1 cellular context compared by ENCODE assay signal in the genomic region with DNA sequence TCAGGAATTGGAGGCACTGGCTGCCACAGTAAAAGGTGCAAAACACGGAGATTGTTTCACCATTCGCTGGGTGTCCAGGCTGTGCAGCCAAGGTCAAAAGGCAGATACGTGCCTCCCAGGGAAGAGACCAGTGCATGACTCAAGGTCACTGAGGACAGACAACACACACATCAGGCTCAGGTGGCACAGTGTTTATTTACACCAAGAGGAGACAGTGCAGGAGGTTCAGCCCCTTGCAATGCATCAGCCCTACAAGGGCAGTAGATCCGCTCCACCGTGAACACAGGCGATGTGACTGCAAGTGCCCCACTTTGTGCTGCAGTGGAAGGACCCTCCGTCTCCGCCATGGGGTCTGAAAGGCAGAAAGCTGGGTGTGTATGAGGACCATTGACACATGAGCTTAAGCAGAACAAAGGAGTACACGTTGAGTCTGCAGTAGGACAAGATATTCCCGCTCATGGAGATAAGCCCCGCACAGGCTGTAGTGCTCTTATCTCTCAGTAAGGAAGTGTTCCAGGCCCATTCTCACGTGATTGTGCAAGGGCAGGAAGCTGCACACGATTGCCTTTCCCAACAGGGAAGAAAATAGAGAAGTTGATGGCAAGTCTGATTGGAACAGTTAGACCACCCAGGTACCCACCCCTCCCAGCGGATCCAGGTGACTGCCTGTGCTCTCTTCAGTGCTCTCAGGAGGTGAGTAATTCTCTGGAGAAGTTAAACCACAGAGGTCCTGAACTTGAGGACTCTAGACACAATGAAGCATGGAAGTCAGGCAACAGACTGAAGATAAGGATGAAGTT.
TF ChIP-seq lines count a peak whose summit lies in the region.

No MANE protein-coding gene starts in this region.

TF ChIP-seq in HepG2, 621 proteins besides CTCF, POLR2A, EP300 and RAD21 (continued from another document and continues in another):
- TF ChIP-seq, protein P1, sequence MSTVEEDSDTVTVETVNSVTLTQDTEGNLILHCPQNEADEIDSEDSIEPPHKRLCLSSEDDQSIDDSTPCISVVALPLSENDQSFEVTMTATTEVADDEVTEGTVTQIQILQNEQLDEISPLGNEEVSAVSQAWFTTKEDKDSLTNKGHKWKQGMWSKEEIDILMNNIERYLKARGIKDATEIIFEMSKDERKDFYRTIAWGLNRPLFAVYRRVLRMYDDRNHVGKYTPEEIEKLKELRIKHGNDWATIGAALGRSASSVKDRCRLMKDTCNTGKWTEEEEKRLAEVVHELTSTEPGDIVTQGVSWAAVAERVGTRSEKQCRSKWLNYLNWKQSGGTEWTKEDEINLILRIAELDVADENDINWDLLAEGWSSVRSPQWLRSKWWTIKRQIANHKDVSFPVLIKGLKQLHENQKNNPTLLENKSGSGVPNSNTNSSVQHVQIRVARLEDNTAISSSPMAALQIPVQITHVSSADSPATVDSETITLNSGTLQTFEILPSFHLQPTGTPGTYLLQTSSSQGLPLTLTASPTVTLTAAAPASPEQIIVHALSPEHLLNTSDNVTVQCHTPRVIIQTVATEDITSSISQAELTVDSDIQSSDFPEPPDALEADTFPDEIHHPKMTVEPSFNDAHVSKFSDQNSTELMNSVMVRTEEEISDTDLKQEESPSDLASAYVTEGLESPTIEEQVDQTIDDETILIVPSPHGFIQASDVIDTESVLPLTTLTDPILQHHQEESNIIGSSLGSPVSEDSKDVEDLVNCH (CRISPR knock-in tag; IDR thresholded peaks at IDR 0.05), result no peak
- TF ChIP-seq PHF20 (CRISPR knock-in tag; IDR thresholded peaks at IDR 0.05), result peak; percentile 55; the same call in 1 of the 2 replicates
- no peak for TF ChIP-seq ZNF232 (CRISPR knock-in tag; IDR thresholded peaks at IDR 0.05; ENCODE audit: borderline replicate concordance)
- no peak for TF ChIP-seq SMARCC2 (IDR thresholded peaks at IDR 0.05)
- peak; percentile 93 for TF ChIP-seq DPF2 (CRISPR knock-in tag; IDR thresholded peaks at IDR 0.05; ENCODE audit: borderline replicate concordance, low read depth)
- no peak for TF ChIP-seq KLF11 (CRISPR knock-in tag; IDR thresholded peaks at IDR 0.05)
- TF ChIP-seq MAFG (CRISPR knock-in tag; IDR thresholded peaks at IDR 0.05), result no peak
- TF ChIP-seq, protein P2, sequence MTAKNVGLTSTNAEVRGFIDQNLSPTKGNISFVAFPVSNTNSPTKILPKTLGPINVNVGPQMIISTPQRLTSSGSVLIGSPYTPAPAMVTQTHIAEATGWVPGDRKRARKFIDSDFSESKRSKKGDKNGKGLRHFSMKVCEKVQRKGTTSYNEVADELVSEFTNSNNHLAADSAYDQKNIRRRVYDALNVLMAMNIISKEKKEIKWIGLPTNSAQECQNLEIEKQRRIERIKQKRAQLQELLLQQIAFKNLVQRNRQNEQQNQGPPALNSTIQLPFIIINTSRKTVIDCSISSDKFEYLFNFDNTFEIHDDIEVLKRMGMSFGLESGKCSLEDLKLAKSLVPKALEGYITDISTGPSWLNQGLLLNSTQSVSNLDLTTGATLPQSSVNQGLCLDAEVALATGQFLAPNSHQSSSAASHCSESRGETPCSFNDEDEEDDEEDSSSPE (CRISPR knock-in tag; IDR thresholded peaks at IDR 0.05), result peak; percentile 20; the same call in 1 of the 2 replicates
- TF ChIP-seq ZNF354B (CRISPR knock-in tag; IDR thresholded peaks at IDR 0.05), result no peak
- TF ChIP-seq ZNF724P (CRISPR knock-in tag; IDR thresholded peaks at IDR 0.05; ENCODE audit: borderline replicate concordance), result no peak
- TF ChIP-seq THYN1 (CRISPR knock-in tag; IDR thresholded peaks at IDR 0.05; ENCODE audit: borderline replicate concordance, low read depth), result no peak
- TF ChIP-seq DMAP1 (CRISPR knock-in tag; IDR thresholded peaks at IDR 0.05), result peak; percentile 31; the same call in 1 of the 2 replicates
- TF ChIP-seq, protein P3, sequence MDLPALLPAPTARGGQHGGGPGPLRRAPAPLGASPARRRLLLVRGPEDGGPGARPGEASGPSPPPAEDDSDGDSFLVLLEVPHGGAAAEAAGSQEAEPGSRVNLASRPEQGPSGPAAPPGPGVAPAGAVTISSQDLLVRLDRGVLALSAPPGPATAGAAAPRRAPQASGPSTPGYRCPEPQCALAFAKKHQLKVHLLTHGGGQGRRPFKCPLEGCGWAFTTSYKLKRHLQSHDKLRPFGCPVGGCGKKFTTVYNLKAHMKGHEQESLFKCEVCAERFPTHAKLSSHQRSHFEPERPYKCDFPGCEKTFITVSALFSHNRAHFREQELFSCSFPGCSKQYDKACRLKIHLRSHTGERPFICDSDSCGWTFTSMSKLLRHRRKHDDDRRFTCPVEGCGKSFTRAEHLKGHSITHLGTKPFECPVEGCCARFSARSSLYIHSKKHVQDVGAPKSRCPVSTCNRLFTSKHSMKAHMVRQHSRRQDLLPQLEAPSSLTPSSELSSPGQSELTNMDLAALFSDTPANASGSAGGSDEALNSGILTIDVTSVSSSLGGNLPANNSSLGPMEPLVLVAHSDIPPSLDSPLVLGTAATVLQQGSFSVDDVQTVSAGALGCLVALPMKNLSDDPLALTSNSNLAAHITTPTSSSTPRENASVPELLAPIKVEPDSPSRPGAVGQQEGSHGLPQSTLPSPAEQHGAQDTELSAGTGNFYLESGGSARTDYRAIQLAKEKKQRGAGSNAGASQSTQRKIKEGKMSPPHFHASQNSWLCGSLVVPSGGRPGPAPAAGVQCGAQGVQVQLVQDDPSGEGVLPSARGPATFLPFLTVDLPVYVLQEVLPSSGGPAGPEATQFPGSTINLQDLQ (CRISPR knock-in tag; IDR thresholded peaks at IDR 0.05), result 0 out of 2 replicates have a peak, but pooled peaks have one; percentile 15
- TF ChIP-seq TOE1 (CRISPR knock-in tag; IDR thresholded peaks at IDR 0.05), result no peak
- TF ChIP-seq ZNF160 (CRISPR knock-in tag; IDR thresholded peaks at IDR 0.05), result 0 out of 2 replicates have a peak, but pooled peaks have one; percentile 60
- TF ChIP-seq EEA1 (CRISPR knock-in tag; IDR thresholded peaks at IDR 0.05; ENCODE audit: borderline replicate concordance), result no peak
- no peak for TF ChIP-seq ZNF180 (CRISPR knock-in tag; IDR thresholded peaks at IDR 0.05; ENCODE audit: borderline replicate concordance, low read depth)
- 0 out of 2 replicates have a peak, but pooled peaks have one; percentile 48 for TF ChIP-seq ZZZ3 (CRISPR knock-in tag; IDR thresholded peaks at IDR 0.05; ENCODE audit: borderline replicate concordance)
- no peak for TF ChIP-seq REXO4 (CRISPR knock-in tag; IDR thresholded peaks at IDR 0.05; ENCODE audit: borderline replicate concordance)
- no peak for TF ChIP-seq SMYD3 (CRISPR knock-in tag; IDR thresholded peaks at IDR 0.05)
- TF ChIP-seq YY1 (IDR thresholded peaks at IDR 0.05; ENCODE audit: insufficient read depth, insufficient replicate concordance, low read depth, low read length), result no peak
- TF ChIP-seq, protein P4, sequence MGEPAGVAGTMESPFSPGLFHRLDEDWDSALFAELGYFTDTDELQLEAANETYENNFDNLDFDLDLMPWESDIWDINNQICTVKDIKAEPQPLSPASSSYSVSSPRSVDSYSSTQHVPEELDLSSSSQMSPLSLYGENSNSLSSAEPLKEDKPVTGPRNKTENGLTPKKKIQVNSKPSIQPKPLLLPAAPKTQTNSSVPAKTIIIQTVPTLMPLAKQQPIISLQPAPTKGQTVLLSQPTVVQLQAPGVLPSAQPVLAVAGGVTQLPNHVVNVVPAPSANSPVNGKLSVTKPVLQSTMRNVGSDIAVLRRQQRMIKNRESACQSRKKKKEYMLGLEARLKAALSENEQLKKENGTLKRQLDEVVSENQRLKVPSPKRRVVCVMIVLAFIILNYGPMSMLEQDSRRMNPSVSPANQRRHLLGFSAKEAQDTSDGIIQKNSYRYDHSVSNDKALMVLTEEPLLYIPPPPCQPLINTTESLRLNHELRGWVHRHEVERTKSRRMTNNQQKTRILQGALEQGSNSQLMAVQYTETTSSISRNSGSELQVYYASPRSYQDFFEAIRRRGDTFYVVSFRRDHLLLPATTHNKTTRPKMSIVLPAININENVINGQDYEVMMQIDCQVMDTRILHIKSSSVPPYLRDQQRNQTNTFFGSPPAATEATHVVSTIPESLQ (CRISPR knock-in tag; conservative IDR thresholded peaks at IDR 0.05), result no peak
- peak; percentile 94 for TF ChIP-seq ZMYM4 (CRISPR knock-in tag; IDR thresholded peaks at IDR 0.05)
- peak; percentile 76 for TF ChIP-seq ELF3 (CRISPR knock-in tag; IDR thresholded peaks at IDR 0.05)
- TF ChIP-seq, protein P5, sequence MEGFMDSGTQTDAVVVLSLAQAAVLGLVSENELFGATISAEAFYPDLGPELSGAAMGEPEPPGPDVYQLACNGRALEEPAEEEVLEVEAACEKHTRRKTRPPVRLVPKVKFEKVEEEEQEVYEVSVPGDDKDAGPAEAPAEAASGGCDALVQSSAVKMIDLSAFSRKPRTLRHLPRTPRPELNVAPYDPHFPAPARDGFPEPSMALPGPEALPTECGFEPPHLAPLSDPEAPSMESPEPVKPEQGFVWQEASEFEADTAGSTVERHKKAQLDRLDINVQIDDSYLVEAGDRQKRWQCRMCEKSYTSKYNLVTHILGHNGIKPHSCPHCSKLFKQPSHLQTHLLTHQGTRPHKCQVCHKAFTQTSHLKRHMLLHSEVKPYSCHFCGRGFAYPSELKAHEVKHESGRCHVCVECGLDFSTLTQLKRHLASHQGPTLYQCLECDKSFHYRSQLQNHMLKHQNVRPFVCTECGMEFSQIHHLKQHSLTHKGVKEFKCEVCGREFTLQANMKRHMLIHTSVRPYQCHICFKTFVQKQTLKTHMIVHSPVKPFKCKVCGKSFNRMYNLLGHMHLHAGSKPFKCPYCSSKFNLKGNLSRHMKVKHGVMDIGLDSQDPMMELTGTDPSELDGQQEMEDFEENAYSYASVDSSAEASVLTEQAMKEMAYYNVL (CRISPR knock-in tag; IDR thresholded peaks at IDR 0.05; ENCODE audit: borderline replicate concordance), result peak; percentile 68; the same call in 1 of the 2 replicates
- no peak for TF ChIP-seq HNRNPH1 (optimal IDR thresholded peaks at IDR 0.05; ENCODE audit: low read depth, low read length)
- TF ChIP-seq JARID2 (CRISPR knock-in tag; IDR thresholded peaks at IDR 0.05; ENCODE audit: insufficient replicate concordance), result no peak
- TF ChIP-seq, protein P6, sequence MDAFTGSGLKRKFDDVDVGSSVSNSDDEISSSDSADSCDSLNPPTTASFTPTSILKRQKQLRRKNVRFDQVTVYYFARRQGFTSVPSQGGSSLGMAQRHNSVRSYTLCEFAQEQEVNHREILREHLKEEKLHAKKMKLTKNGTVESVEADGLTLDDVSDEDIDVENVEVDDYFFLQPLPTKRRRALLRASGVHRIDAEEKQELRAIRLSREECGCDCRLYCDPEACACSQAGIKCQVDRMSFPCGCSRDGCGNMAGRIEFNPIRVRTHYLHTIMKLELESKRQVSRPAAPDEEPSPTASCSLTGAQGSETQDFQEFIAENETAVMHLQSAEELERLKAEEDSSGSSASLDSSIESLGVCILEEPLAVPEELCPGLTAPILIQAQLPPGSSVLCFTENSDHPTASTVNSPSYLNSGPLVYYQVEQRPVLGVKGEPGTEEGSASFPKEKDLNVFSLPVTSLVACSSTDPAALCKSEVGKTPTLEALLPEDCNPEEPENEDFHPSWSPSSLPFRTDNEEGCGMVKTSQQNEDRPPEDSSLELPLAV (CRISPR knock-in tag; conservative IDR thresholded peaks at IDR 0.05; ENCODE audit: low read depth), result no peak
- TF ChIP-seq, protein P7, sequence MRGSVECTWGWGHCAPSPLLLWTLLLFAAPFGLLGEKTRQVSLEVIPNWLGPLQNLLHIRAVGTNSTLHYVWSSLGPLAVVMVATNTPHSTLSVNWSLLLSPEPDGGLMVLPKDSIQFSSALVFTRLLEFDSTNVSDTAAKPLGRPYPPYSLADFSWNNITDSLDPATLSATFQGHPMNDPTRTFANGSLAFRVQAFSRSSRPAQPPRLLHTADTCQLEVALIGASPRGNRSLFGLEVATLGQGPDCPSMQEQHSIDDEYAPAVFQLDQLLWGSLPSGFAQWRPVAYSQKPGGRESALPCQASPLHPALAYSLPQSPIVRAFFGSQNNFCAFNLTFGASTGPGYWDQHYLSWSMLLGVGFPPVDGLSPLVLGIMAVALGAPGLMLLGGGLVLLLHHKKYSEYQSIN (CRISPR knock-in tag; IDR thresholded peaks at IDR 0.05; ENCODE audit: borderline replicate concordance), result no peak
- TF ChIP-seq, protein P8, sequence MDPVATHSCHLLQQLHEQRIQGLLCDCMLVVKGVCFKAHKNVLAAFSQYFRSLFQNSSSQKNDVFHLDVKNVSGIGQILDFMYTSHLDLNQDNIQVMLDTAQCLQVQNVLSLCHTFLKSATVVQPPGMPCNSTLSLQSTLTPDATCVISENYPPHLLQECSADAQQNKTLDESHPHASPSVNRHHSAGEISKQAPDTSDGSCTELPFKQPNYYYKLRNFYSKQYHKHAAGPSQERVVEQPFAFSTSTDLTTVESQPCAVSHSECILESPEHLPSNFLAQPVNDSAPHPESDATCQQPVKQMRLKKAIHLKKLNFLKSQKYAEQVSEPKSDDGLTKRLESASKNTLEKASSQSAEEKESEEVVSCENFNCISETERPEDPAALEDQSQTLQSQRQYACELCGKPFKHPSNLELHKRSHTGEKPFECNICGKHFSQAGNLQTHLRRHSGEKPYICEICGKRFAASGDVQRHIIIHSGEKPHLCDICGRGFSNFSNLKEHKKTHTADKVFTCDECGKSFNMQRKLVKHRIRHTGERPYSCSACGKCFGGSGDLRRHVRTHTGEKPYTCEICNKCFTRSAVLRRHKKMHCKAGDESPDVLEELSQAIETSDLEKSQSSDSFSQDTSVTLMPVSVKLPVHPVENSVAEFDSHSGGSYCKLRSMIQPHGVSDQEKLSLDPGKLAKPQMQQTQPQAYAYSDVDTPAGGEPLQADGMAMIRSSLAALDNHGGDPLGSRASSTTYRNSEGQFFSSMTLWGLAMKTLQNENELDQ (CRISPR knock-in tag; IDR thresholded peaks at IDR 0.05; ENCODE audit: borderline replicate concordance), result no peak
- TF ChIP-seq FOSL1 (CRISPR knock-in tag; IDR thresholded peaks at IDR 0.05; ENCODE audit: borderline replicate concordance), result no peak
- no peak for TF ChIP-seq SYNCRIP (IDR thresholded peaks at IDR 0.05; ENCODE audit: insufficient read depth, low read depth, low read length)
- TF ChIP-seq ZFY (CRISPR knock-in tag; IDR thresholded peaks at IDR 0.05), result peak; percentile 38; the same call in 1 of the 2 replicates
- no peak for TF ChIP-seq IKZF4 (CRISPR knock-in tag; IDR thresholded peaks at IDR 0.05; ENCODE audit: borderline replicate concordance, low read depth, not compliant biosample characterization)
- TF ChIP-seq, protein P9, sequence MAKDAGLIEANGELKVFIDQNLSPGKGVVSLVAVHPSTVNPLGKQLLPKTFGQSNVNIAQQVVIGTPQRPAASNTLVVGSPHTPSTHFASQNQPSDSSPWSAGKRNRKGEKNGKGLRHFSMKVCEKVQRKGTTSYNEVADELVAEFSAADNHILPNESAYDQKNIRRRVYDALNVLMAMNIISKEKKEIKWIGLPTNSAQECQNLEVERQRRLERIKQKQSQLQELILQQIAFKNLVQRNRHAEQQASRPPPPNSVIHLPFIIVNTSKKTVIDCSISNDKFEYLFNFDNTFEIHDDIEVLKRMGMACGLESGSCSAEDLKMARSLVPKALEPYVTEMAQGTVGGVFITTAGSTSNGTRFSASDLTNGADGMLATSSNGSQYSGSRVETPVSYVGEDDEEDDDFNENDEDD (CRISPR knock-in tag; IDR thresholded peaks at IDR 0.05; ENCODE audit: borderline replicate concordance), result no peak
- no peak for TF ChIP-seq ZNF841 (CRISPR knock-in tag; IDR thresholded peaks at IDR 0.05; ENCODE audit: borderline replicate concordance)
- TF ChIP-seq PRPF4 (IDR thresholded peaks at IDR 0.05; ENCODE audit: low read depth, low read length, poor library complexity, severe bottlenecking), result no peak
- TF ChIP-seq MAFF (IDR thresholded peaks at IDR 0.05; ENCODE audit: low read depth, low read length), result no peak
- no peak for TF ChIP-seq SATB2 (CRISPR knock-in tag; IDR thresholded peaks at IDR 0.05)
- no peak for TF ChIP-seq FLYWCH1 (CRISPR knock-in tag; IDR thresholded peaks at IDR 0.05)
- no peak for TF ChIP-seq ARNTL (CRISPR knock-in tag; IDR thresholded peaks at IDR 0.05)
- peak; percentile 66; the same call in 1 of the 2 replicates for TF ChIP-seq NRL (CRISPR knock-in tag; IDR thresholded peaks at IDR 0.05; ENCODE audit: borderline replicate concordance)
